In genomic region chr13:23695711-23696512, GRCh38 we compare ENCODE assay signal across 8 cellular contexts.
A peak's percentile ranks its signal among the peaks of the same experiment; 100 is the strongest.
DNase-seq lines count a peak whose midpoint lies in the region; ATAC-seq lines count a peak whose summit lies in the region.

No MANE protein-coding gene starts in this region.

- intact Hi-C loops in posterior vena cava (cut with DNase I): no loop called here

- peaks cover 17% of the 10 kb centered on the region for H3K4me1 Mint-ChIP-seq in activated naive CD8-positive, alpha-beta T cell treated with anti-CD3 and anti-CD28 coated beads for 36 hours

- no peaks in the 10 kb centered on the region for H3K36me3 Mint-ChIP-seq in activated naive CD8-positive, alpha-beta T cell treated with anti-CD3 and anti-CD28 coated beads for 36 hours

- DNase-seq in CD1c-positive myeloid dendritic cell (ENCODE audit: extremely low spot score): peak; percentile 10
- DNase-seq in T follicular helper cell (ENCODE audit: low read depth): peak; percentile 30
- DNase-seq in activated naive CD8-positive, alpha-beta T cell treated with anti-CD3 and anti-CD28 coated beads for 36 hours: peak; percentile 68
- peak; percentile 89 for DNase-seq in posterior vena cava (ENCODE audit: low spot score)
- no peak for DNase-seq in amygdala (lab: John Stamatoyannopoulos, UW)
- no peak for DNase-seq in dermis blood vessel endothelial cell
- no peak for DNase-seq in NCI-H2107 (lab: John Stamatoyannopoulos, UW)

- peak overlapping the region; percentile 73 for H3K4me3 Mint-ChIP-seq in activated naive CD8-positive, alpha-beta T cell treated with anti-CD3 and anti-CD28 coated beads for 36 hours

- peak overlapping the region; percentile 94 for H3K27ac Mint-ChIP-seq in activated naive CD8-positive, alpha-beta T cell treated with anti-CD3 and anti-CD28 coated beads for 36 hours

- ATAC-seq in GM21576 (IDR thresholded peaks at IDR 0.05; ENCODE audit: unreplicated experiment): peak; percentile 91

- H3K27me3 Mint-ChIP-seq in activated naive CD8-positive, alpha-beta T cell treated with anti-CD3 and anti-CD28 coated beads for 36 hours: no peaks in the 10 kb centered on the region

- no peaks in the 10 kb centered on the region for H3K9me3 Mint-ChIP-seq in activated naive CD8-positive, alpha-beta T cell treated with anti-CD3 and anti-CD28 coated beads for 36 hours

Comparison
In these comparisons a context has a peak if more than half of its experiments do, and no peak if none do; other contexts are left out.
1. DNase-seq: peak in CD1c-positive myeloid dendritic cell (single experiment), T follicular helper cell (single experiment), activated naive CD8-positive, alpha-beta T cell treated with anti-CD3 and anti-CD28 coated beads for 36 hours (single experiment) and posterior vena cava (single experiment); none in amygdala (0 of 56), dermis blood vessel endothelial cell (single experiment) and NCI-H2107 (single experiment).